Comparison of ENCODE assay signal across 27 cellular contexts in genomic region chr1:60942291-60942690, GRCh38.
DNase-seq lines count a peak whose midpoint lies in the region; ATAC-seq, FAIRE-seq and TF ChIP-seq lines count a peak whose summit lies in the region.
"Had no signal": no experiment of that assay in that cellular context is flagged by ENCODE, and none has a peak within 500 bp of the region (broad histone marks: within the 10 kb centered on the region; RNA-seq: fewer than 3 reads in every experiment).

No MANE protein-coding gene starts in this region.

- DNase-seq in K562 (ENCODE audit: extremely low read depth in 1 of 4, low spot score in 3 of 4), result no peak
- DNase-seq in keratinocyte (ENCODE audit: low read depth, low spot score), result peak; percentile 25
- DNase-seq in ureter (ENCODE audit: low spot score), result peak; percentile 55
- DNase-seq in C1 segment of cervical spinal cord (lab: John Stamatoyannopoulos, UW), result no peak
- no peak for DNase-seq in esophagus squamous epithelium (lab: John Stamatoyannopoulos, UW)
- DNase-seq: activated CD4-positive, alpha-beta T cell treated with anti-CD3 and anti-CD28 coated beads, Interleukin-2, amount 10 ng/mL, durations not matched to agents 24 days and 14 days; activated naive CD4-positive, alpha-beta T cell treated with anti-CD3 and anti-CD28 coated beads, Interleukin-2, amount 50 U/mL, for 16 hours; amygdala; CD4-positive, CD25-positive, alpha-beta regulatory T cell; DMS 273 treated with DMSO at 0.1 percent for 48 hours; head of caudate nucleus; KG1; left ventricle myocardium superior; NCI-H1694 treated with DMSO at 0.1 percent for 48 hours; NCI-H526; pancreas; right lobe of liver; RPMI8226; stimulated activated naive CD8-positive, alpha-beta T cell treated with anti-CD3 and anti-CD28 coated beads, Interleukin-15, Interleukin-2, amounts not matched to agents 100 U/mL and 50 U/mL, for 24 hours; WERI-Rb-1 had no signal

- POLR2A ChIA-PET in K562 (lab: Yijun Ruan, JAX), result no interaction called here

- in situ Hi-C loops in K562 (cut with MboI), result no loop called here

- TF ChIP-seq POLR2A in K562 (conservative IDR thresholded peaks at IDR 0.05) (no peak), esophagus squamous epithelium (IDR thresholded peaks at IDR 0.05) (no peak)

- peak overlapping the region; percentile 64 for H3K27ac ChIP-seq in HUES48 (ENCODE audit: low read depth, low read length)
- H3K27ac ChIP-seq in K562 (ENCODE audit: extremely low read depth, low read depth, low read length), result no peak overlapping the region
- no peak overlapping the region for H3K27ac ChIP-seq in keratinocyte (ENCODE audit: control insufficient read depth, insufficient read depth, low read length)
- H3K27ac ChIP-seq in esophagus squamous epithelium, result no peak overlapping the region
- H3K27ac ChIP-seq: pancreas, right lobe of liver, SK-N-MC, thoracic aorta, WERI-Rb-1 had no signal

- CTCF ChIA-PET in K562 (lab: Yijun Ruan, JAX; ENCODE audit: low intra/inter-chr PET ratio), result no interaction called here

- H2AFZ ChIP-seq in K562 (ENCODE audit: low read depth, low read length) (no peak overlapping the region), keratinocyte (ENCODE audit: control insufficient read depth, low read length) (no peak overlapping the region)

- FAIRE-seq in K562 (lab: Jason Lieb, UNC), result no peak
- FAIRE-seq in keratinocyte (lab: Jason Lieb, UNC), result peak; percentile 91
- FAIRE-seq: endometrium, G401.6, GM19239, pancreas had no signal

- no peak overlapping the region for H3K4me3 ChIP-seq in HUES48 (ENCODE audit: low read depth, low read length)
- no peak overlapping the region for H3K4me3 ChIP-seq in K562
- H3K4me3 ChIP-seq in keratinocyte (ENCODE audit: control insufficient read depth in 2 of 3, extremely low read depth in 1 of 3, insufficient read depth in 2 of 3, low read depth in 1 of 3, low read length in 3 of 3), result no peak overlapping the region
- no peak overlapping the region for H3K4me3 ChIP-seq in esophagus squamous epithelium
- H3K4me3 ChIP-seq: pancreas, right lobe of liver, SK-N-MC, thoracic aorta had no signal

- WGBS in K562 (ENCODE audit: insufficient coverage, low coverage, missing lambda C conversion rate), result 41% methylated on average over 2 of the region's 2 CpGs
- 25 to 73% methylated on average over 2 of the region's 2 CpGs for WGBS in esophagus squamous epithelium, 2 donors

- H3K4me2 ChIP-seq in K562 (ENCODE audit: insufficient read depth, low read length), result no peak overlapping the region
- peak overlapping the region; percentile 41 for H3K4me2 ChIP-seq in keratinocyte (ENCODE audit: control insufficient read depth, extremely low read depth, insufficient read depth, low read depth, low read length)

- no peaks in the 10 kb centered on the region for H3K27me3 ChIP-seq in HUES48 (ENCODE audit: control insufficient read depth, insufficient read depth, low read length)
- no peaks in the 10 kb centered on the region for H3K27me3 ChIP-seq in K562 (ENCODE audit: control insufficient read depth in 2 of 2, insufficient read depth in 2 of 2, low read length in 2 of 2)
- H3K27me3 ChIP-seq in keratinocyte (ENCODE audit: control insufficient read depth, extremely low read depth, insufficient read depth, low read length), result no peaks in the 10 kb centered on the region
- H3K27me3 ChIP-seq in esophagus squamous epithelium, result peaks cover 0 to 13% (median 0%) of the 10 kb centered on the region in 4 donors
- H3K27me3 ChIP-seq: pancreas, right lobe of liver had no signal

- H3K9me3 ChIP-seq in HUES48 (ENCODE audit: control insufficient read depth, insufficient read depth, low read length) (no peaks in the 10 kb centered on the region), K562 (replicated peaks; ENCODE audit: control insufficient read depth, insufficient read depth, low read depth, low read length) (no peaks in the 10 kb centered on the region), keratinocyte (ENCODE audit: control insufficient read depth, low read depth, low read length) (no peaks in the 10 kb centered on the region), esophagus squamous epithelium (no peaks in the 10 kb centered on the region)
- H3K9me3 ChIP-seq: pancreas, right lobe of liver, thoracic aorta had no signal

- H3K36me3 ChIP-seq in HUES48 (ENCODE audit: control insufficient read depth, insufficient read depth, low read length), result no peaks in the 10 kb centered on the region
- no peaks in the 10 kb centered on the region for H3K36me3 ChIP-seq in K562 (ENCODE audit: control insufficient read depth, insufficient read depth, low read length)
- no peaks in the 10 kb centered on the region for H3K36me3 ChIP-seq in keratinocyte (ENCODE audit: control insufficient read depth in 2 of 2, extremely low read depth in 1 of 2, insufficient read depth in 2 of 2, low read length in 2 of 2)
- H3K36me3 ChIP-seq in esophagus squamous epithelium, result no peaks in the 10 kb centered on the region
- H3K36me3 ChIP-seq: pancreas, right lobe of liver, thoracic aorta, WERI-Rb-1 had no signal

- no TSS peak for BruUV-seq in K562 (replicated peaks; lab: Mats Ljungman, UMichigan)

- dilution Hi-C loops in keratinocyte (cut with MboI; ENCODE audit: extremely low pct_ligation_motif_present, low sequenced_read_pairs), result no loop called here

- H3K4me1 ChIP-seq in HUES48 (ENCODE audit: control insufficient read depth, insufficient read depth, low read length) (peaks cover 42% of the 10 kb centered on the region), K562 (replicated peaks in 1 of 2; ENCODE audit: control insufficient read depth in 2 of 2, insufficient read depth in 2 of 2, low read length in 2 of 2) (peaks cover 0 to 3% of the 10 kb centered on the region in 2 experiments; a peak in 2 of 5 replicates), keratinocyte (ENCODE audit: control insufficient read depth, extremely low read depth, insufficient read depth, low read length) (peaks cover 10% of the 10 kb centered on the region), esophagus squamous epithelium (peaks cover 0 to 14% (median 0%) of the 10 kb centered on the region in 3 donors)
- H3K4me1 ChIP-seq: pancreas, right lobe of liver had no signal

- TF ChIP-seq CTCF in K562 (IDR thresholded peaks at IDR 0.05 in 2 of 3, conservative IDR thresholded peaks at IDR 0.05 in 1 of 3; ENCODE audit: insufficient read depth in 2 of 3, low read depth in 1 of 3, low read length in 3 of 3) (no peak), keratinocyte (optimal IDR thresholded peaks at IDR 0.05 in 1 of 3, IDR thresholded peaks at IDR 0.05 in 1 of 3, conservative IDR thresholded peaks at IDR 0.05 in 1 of 3; ENCODE audit: extremely low read depth in 1 of 3, insufficient read depth in 2 of 3, low read length in 3 of 3) (no peak), esophagus squamous epithelium (IDR thresholded peaks at IDR 0.05) (no peak)

- H4K20me1 ChIP-seq in K562 (replicated peaks; ENCODE audit: control insufficient read depth, insufficient read depth, low read length) (no peaks in the 10 kb centered on the region), keratinocyte (ENCODE audit: control insufficient read depth, extremely low read depth, insufficient read depth, low read length) (no peaks in the 10 kb centered on the region)

- no peak for ATAC-seq in K562
- no peak for ATAC-seq in HG02852 (IDR thresholded peaks at IDR 0.05; ENCODE audit: unreplicated experiment)
- ATAC-seq: pancreas; stimulated activated naive CD8-positive, alpha-beta T cell treated with anti-CD3 and anti-CD28 coated beads, Interleukin-15, Interleukin-2, amounts not matched to agents 100 U/mL and 50 U/mL, for 24 hours had no signal

- TF ChIP-seq EP300 in K562 (IDR thresholded peaks at IDR 0.05; ENCODE audit: low read length), result no peak

- H3K9ac ChIP-seq in HUES48 (ENCODE audit: low read depth, low read length), result no peak overlapping the region
- no peak overlapping the region for H3K9ac ChIP-seq in K562 (ENCODE audit: insufficient read depth in 1 of 2, low read depth in 2 of 2, low read length in 2 of 2)
- no peak overlapping the region for H3K9ac ChIP-seq in keratinocyte (ENCODE audit: control insufficient read depth, extremely low read depth, insufficient read depth, low read length)

- H3K79me2 ChIP-seq in K562 (ENCODE audit: control insufficient read depth, insufficient read depth, low read length) (no peaks in the 10 kb centered on the region), keratinocyte (ENCODE audit: control insufficient read depth, insufficient read depth, low read length) (no peaks in the 10 kb centered on the region)

- no peak for TF ChIP-seq RAD21 in K562 (CRISPR knock-in tag; conservative IDR thresholded peaks at IDR 0.05 in 1 of 2, IDR thresholded peaks at IDR 0.05 in 1 of 2)

- H3K9me1 ChIP-seq in K562 (ENCODE audit: control insufficient read depth, insufficient read depth, low read length), result no peaks in the 10 kb centered on the region
- no peaks in the 10 kb centered on the region for H3K9me1 ChIP-seq in keratinocyte (ENCODE audit: control insufficient read depth, extremely low read depth, insufficient read depth, low read length)

- intact Hi-C loops in K562 (cut with micrococcal nuclease) (no loop called here), esophagus squamous epithelium (cut with DNase I) (no loop called here)

TF ChIP-seq in K562, 482 proteins besides CTCF, POLR2A, EP300 and RAD21:
- TF ChIP-seq CREB5 (CRISPR knock-in tag; IDR thresholded peaks at IDR 0.05), result no peak
- TF ChIP-seq POLR2H (tag; IDR thresholded peaks at IDR 0.05; ENCODE audit: low read depth), result no peak
- 0 out of 2 replicates have a peak, but pooled peaks have one; percentile 10 for TF ChIP-seq PKNOX1 (IDR thresholded peaks at IDR 0.05)
- no peak for TF ChIP-seq PHTF2 (CRISPR knock-in tag; IDR thresholded peaks at IDR 0.05)
TF ChIP-seq in K562: peak in this region for 1.

Comparison
In these comparisons a context has a peak if more than half of its experiments do, and no peak if none do; other contexts are left out.
1. DNase-seq: peak in keratinocyte (single experiment) and ureter (single experiment); none in K562 (0 of 4), C1 segment of cervical spinal cord (0 of 14) and esophagus squamous epithelium (single experiment).